ENCODE assay signal across 9 cellular contexts in genomic region chr11:135075740-135076139, GRCh38.
DNase-seq lines count a peak whose midpoint lies in the region; ATAC-seq and TF ChIP-seq lines count a peak whose summit lies in the region.
"Had no signal": no experiment of that assay in that cellular context is flagged by ENCODE, and none has a peak within 500 bp of the region (broad histone marks: within the 10 kb centered on the region; RNA-seq: fewer than 3 reads in every experiment).

No MANE protein-coding gene starts in this region.

- TF ChIP-seq CTCF in GM12872 (IDR thresholded peaks at IDR 0.05; ENCODE audit: insufficient read depth, low read depth, low read length) (peak; percentile 66), breast epithelium (IDR thresholded peaks at IDR 0.05) (peak in 2 of 3 donors; percentile 43 to 53), tibial nerve (IDR thresholded peaks at IDR 0.05) (peak in 4 of 5 experiments; percentile 14 to 55 (median 24))

- H3K4me1 ChIP-seq in breast epithelium (no peaks in the 10 kb centered on the region), mesenchymal stem cell (ENCODE audit: control insufficient read depth, insufficient read depth, low read depth, low read length) (peaks cover 2% of the 10 kb centered on the region), tibial nerve (no peaks in the 10 kb centered on the region)
- H3K4me1 ChIP-seq: SJSA1 had no signal

- no peak overlapping the region for H2AK5ac ChIP-seq in mesenchymal stem cell (ENCODE audit: low read length, severe bottlenecking)

- no peaks in the 10 kb centered on the region for H3K27me3 ChIP-seq in breast epithelium
- H3K27me3 ChIP-seq in mesenchymal stem cell (ENCODE audit: control insufficient read depth in 1 of 2, insufficient read depth in 1 of 2, low read length in 2 of 2), result no peaks in the 10 kb centered on the region
- no peaks in the 10 kb centered on the region for H3K27me3 ChIP-seq in tibial nerve
- H3K27me3 ChIP-seq: SJSA1 had no signal

- H3K4ac ChIP-seq in mesenchymal stem cell (ENCODE audit: low read depth in 1 of 2, low read length in 2 of 2), result no peak overlapping the region

- 67% methylated on average over 15 of the region's 20 CpGs for WGBS in mesenchymal stem cell
- 63 to 65% methylated on average over 19 to 20 of the region's 20 CpGs for WGBS in tibial nerve, 2 donors

- no peak overlapping the region for H3K14ac ChIP-seq in mesenchymal stem cell (ENCODE audit: low read length in 2 of 2)

- no peak overlapping the region for H2BK120ac ChIP-seq in mesenchymal stem cell (ENCODE audit: low read depth, low read length)

- no peak overlapping the region for H3K9ac ChIP-seq in mesenchymal stem cell (ENCODE audit: low read length)

- H3K79me1 ChIP-seq in mesenchymal stem cell (replicated peaks; ENCODE audit: low read length, poor library complexity, severe bottlenecking), result no peaks in the 10 kb centered on the region

- H3K4me2 ChIP-seq in mesenchymal stem cell (ENCODE audit: low read length, poor library complexity, severe bottlenecking), result no peak overlapping the region

- no peak overlapping the region for H2BK12ac ChIP-seq in mesenchymal stem cell (ENCODE audit: low read length in 2 of 2)

- H3K4me3 ChIP-seq in breast epithelium, result no peak overlapping the region
- H3K4me3 ChIP-seq in mesenchymal stem cell (ENCODE audit: insufficient read depth in 1 of 2, low read depth in 1 of 2, low read length in 2 of 2), result no peak overlapping the region
- H3K4me3 ChIP-seq in tibial nerve, result no peak overlapping the region
- H3K4me3 ChIP-seq: SJSA1 had no signal

- ATAC-seq in GM21360 (IDR thresholded peaks at IDR 0.05; ENCODE audit: unreplicated experiment), result no peak

- peak; percentile 43 for DNase-seq in T follicular helper cell (ENCODE audit: low read depth)
- DNase-seq in breast epithelium (ENCODE audit: low spot score in 2 of 2), result peak; percentile 57 to 59
- DNase-seq in mesenchymal stem cell, result peak; percentile 32
- DNase-seq in tibial nerve (ENCODE audit: low spot score in 2 of 2), result peak; percentile 46 to 57
- DNase-seq in substantia nigra (lab: John Stamatoyannopoulos, UW), result no peak
- no peak for DNase-seq in NCI-H1694 treated with DMSO at 0.1 percent for 48 hours (lab: John Stamatoyannopoulos, UW)

- H2BK15ac ChIP-seq in mesenchymal stem cell (ENCODE audit: low read depth, poor library complexity, severe bottlenecking), result no peak overlapping the region

- H2BK5ac ChIP-seq in mesenchymal stem cell (ENCODE audit: low read depth, low read length, poor library complexity, severe bottlenecking), result no peak overlapping the region

- no peak overlapping the region for H3K27ac ChIP-seq in breast epithelium
- no peak overlapping the region for H3K27ac ChIP-seq in mesenchymal stem cell (ENCODE audit: low read length, poor library complexity, severe bottlenecking)
- no peak overlapping the region for H3K27ac ChIP-seq in tibial nerve
- H3K27ac ChIP-seq in substantia nigra (ENCODE audit: low read depth, low read length, poor library complexity, severe bottlenecking), result no peak overlapping the region
- H3K27ac ChIP-seq: SJSA1 had no signal

- no peak for TF ChIP-seq EP300 in tibial nerve (IDR thresholded peaks at IDR 0.05)

- TF ChIP-seq POLR2A in breast epithelium (IDR thresholded peaks at IDR 0.05) (no peak), tibial nerve (IDR thresholded peaks at IDR 0.05) (no peak)

- no peak overlapping the region for H3K23ac ChIP-seq in mesenchymal stem cell (ENCODE audit: low read length in 2 of 2)

- H3K36me3 ChIP-seq in breast epithelium (no peaks in the 10 kb centered on the region), mesenchymal stem cell (ENCODE audit: control insufficient read depth in 1 of 2, insufficient read depth in 2 of 2, low read depth in 1 of 2, low read length in 2 of 2) (no peaks in the 10 kb centered on the region), tibial nerve (no peaks in the 10 kb centered on the region)
- H3K36me3 ChIP-seq: SJSA1 had no signal

- H4K8ac ChIP-seq in mesenchymal stem cell (ENCODE audit: low read length), result no peak overlapping the region

- intact Hi-C loops in breast epithelium (cut with DNase I; ENCODE audit: low total_unique reads), result no loop called here

- no peak overlapping the region for H2AFZ ChIP-seq in mesenchymal stem cell (ENCODE audit: low read depth, low read length)

- H3K18ac ChIP-seq in mesenchymal stem cell (ENCODE audit: low read depth in 1 of 2, low read length in 2 of 2), result no peak overlapping the region

- H4K91ac ChIP-seq in mesenchymal stem cell (ENCODE audit: low read length), result no peak overlapping the region

- H3K9me3 ChIP-seq in breast epithelium (no peaks in the 10 kb centered on the region), mesenchymal stem cell (ENCODE audit: control insufficient read depth, low read length) (no peaks in the 10 kb centered on the region), tibial nerve (no peaks in the 10 kb centered on the region)
- H3K9me3 ChIP-seq: SJSA1 had no signal

Comparison
In these comparisons a context has a peak if more than half of its experiments do, and no peak if none do; other contexts are left out.
1. DNase-seq: peak in T follicular helper cell (single experiment), breast epithelium (2 of 2), mesenchymal stem cell (single experiment) and tibial nerve (2 of 2); none in substantia nigra (0 of 49) and NCI-H1694 treated with DMSO at 0.1 percent for 48 hours (single experiment).
2. Peak in every context shown above with its lines, with median percentiles within 50 percentile points of each other: CTCF ChIP-seq.